In genomic region chr16:10961231-10961630, GRCh38 we compare ENCODE assay signal across 12 cellular contexts. TPM values are rescaled to one million over a fixed set of nuclear protein-coding genes. Genes with fewer than 3 reads are reported as not detected.
DNase-seq lines count a peak whose midpoint lies in the region; ATAC-seq and TF ChIP-seq lines count a peak whose summit lies in the region.
"Had no signal": no experiment of that assay in that cellular context is flagged by ENCODE, and none has a peak within 500 bp of the region (broad histone marks: within the 10 kb centered on the region; RNA-seq: fewer than 3 reads in every experiment).

No MANE protein-coding gene starts in this region.

- CTCF ChIA-PET in T-cell (lab: Charles Lee): interaction anchor here (0.6 to 2.5 kb wide), 3 partner anchors 10 to 160 kb away, joined by 3 to 7 read pairs (median 4); no protein-coding TSS in a partner anchor

- DNase-seq in HFF-Myc (ENCODE audit: extremely low read depth, low read depth) (peak; percentile 40), adipocyte (ENCODE audit: low read depth) (peak; percentile 89), left cardiac atrium (no peak), T-cell (no peak), COLO829 (ENCODE audit: low spot score) (no peak)
- no peak for DNase-seq in stimulated activated effector memory CD8-positive, alpha-beta T cell treated with anti-CD3 and anti-CD28 coated beads, Interleukin-12 subunit alpha, Interleukin-12 subunit beta, amount 100 ng/mL, for 72 hours (ENCODE audit: low spot score in 2 of 2)
- DNase-seq: activated naive CD4-positive, alpha-beta T cell treated with Interleukin-2 at 50 U/mL for 16 hours; glutamatergic neuron; NCI-H82 had no signal

- H3K4me1 ChIP-seq in adipocyte (ENCODE audit: control insufficient read depth, insufficient read depth, low read length): peaks cover 21% of the 10 kb centered on the region
- H3K4me1 ChIP-seq: neural progenitor cell had no signal

- H3K27me3 ChIP-seq in adipocyte (replicated peaks; ENCODE audit: control insufficient read depth, insufficient read depth, low read length): no peaks in the 10 kb centered on the region
- H3K27me3 ChIP-seq: neural progenitor cell had no signal

- peaks cover 55% of the 10 kb centered on the region for H3K36me3 Mint-ChIP-seq in stimulated activated effector memory CD8-positive, alpha-beta T cell treated with anti-CD3 and anti-CD28 coated beads, Interleukin-12 subunit alpha, Interleukin-12 subunit beta, amount 100 ng/mL, for 72 hours
- H3K36me3 Mint-ChIP-seq in T-cell: peaks cover 38% of the 10 kb centered on the region
- H3K36me3 Mint-ChIP-seq: neural progenitor cell had no signal

- H3K9ac ChIP-seq in adipocyte (ENCODE audit: low read length): no peak overlapping the region
- H3K9ac ChIP-seq: neural progenitor cell had no signal

- H3K9me3 Mint-ChIP-seq in stimulated activated effector memory CD8-positive, alpha-beta T cell treated with anti-CD3 and anti-CD28 coated beads, Interleukin-12 subunit alpha, Interleukin-12 subunit beta, amount 100 ng/mL, for 72 hours: peaks cover 4% of the 10 kb centered on the region
- H3K9me3 Mint-ChIP-seq in T-cell: no peaks in the 10 kb centered on the region
- H3K9me3 Mint-ChIP-seq: neural progenitor cell had no signal

- H3K4me1 Mint-ChIP-seq in stimulated activated effector memory CD8-positive, alpha-beta T cell treated with anti-CD3 and anti-CD28 coated beads, Interleukin-12 subunit alpha, Interleukin-12 subunit beta, amount 100 ng/mL, for 72 hours: peaks cover 56% of the 10 kb centered on the region
- peaks cover 38 to 60% (median 47%) of the 10 kb centered on the region in 3 donors for H3K4me1 Mint-ChIP-seq in T-cell

- H3K9me3 ChIP-seq in adipocyte (ENCODE audit: control insufficient read depth, low read length): no peaks in the 10 kb centered on the region

- H3K4me3 Mint-ChIP-seq in stimulated activated effector memory CD8-positive, alpha-beta T cell treated with anti-CD3 and anti-CD28 coated beads, Interleukin-12 subunit alpha, Interleukin-12 subunit beta, amount 100 ng/mL, for 72 hours: no peak overlapping the region
- H3K4me3 Mint-ChIP-seq in T-cell: no peak overlapping the region
- H3K4me3 Mint-ChIP-seq: neural progenitor cell had no signal

- POLR2A ChIA-PET in T-cell (lab: Charles Lee): no interaction called here

- no peak for TF ChIP-seq CTCF in HFF-Myc (IDR thresholded peaks at IDR 0.05; ENCODE audit: low read depth, low read length, missing control alignments)

- intact Hi-C loops in left cardiac atrium (cut with DNase I): loop anchor here (10.0 kb wide), 2 partner anchors 144 to 394 kb away; no protein-coding TSS in a partner anchor

- ATAC-seq in left cardiac atrium (peak; percentile 55 to 88), T-cell (replicated peaks in 1 of 4) (no peak), HG03159 (IDR thresholded peaks at IDR 0.05; ENCODE audit: unreplicated experiment) (no peak), GM21515 (IDR thresholded peaks at IDR 0.05; ENCODE audit: unreplicated experiment) (no peak)
- no peak for ATAC-seq in stimulated activated effector memory CD8-positive, alpha-beta T cell treated with anti-CD3 and anti-CD28 coated beads, Interleukin-12 subunit alpha, Interleukin-12 subunit beta, amount 100 ng/mL, for 72 hours

- H3K27me3 Mint-ChIP-seq in T-cell: no peaks in the 10 kb centered on the region

- H3K4me3 ChIP-seq in HFF-Myc (replicated peaks; ENCODE audit: low read depth, low read length) (no peak overlapping the region), adipocyte (ENCODE audit: low read length) (no peak overlapping the region)
- H3K4me3 ChIP-seq: neural progenitor cell had no signal

- H3K36me3 ChIP-seq in adipocyte (ENCODE audit: control insufficient read depth, insufficient read depth, low read length, severe bottlenecking): peaks cover 29% of the 10 kb centered on the region
- H3K36me3 ChIP-seq: neural progenitor cell had no signal

- H3K27ac Mint-ChIP-seq in stimulated activated effector memory CD8-positive, alpha-beta T cell treated with anti-CD3 and anti-CD28 coated beads, Interleukin-12 subunit alpha, Interleukin-12 subunit beta, amount 100 ng/mL, for 72 hours: peak overlapping the region; percentile 35
- H3K27ac Mint-ChIP-seq in T-cell: no peak overlapping the region
- H3K27ac Mint-ChIP-seq: neural progenitor cell had no signal

RNA-seq across cellular contexts. Expression of gene CLEC16A, which starts 16.9 kb away (rescaled TPM):
- total RNA-seq in left cardiac atrium: 10 to 100 TPM; 25.5 to 30.2 TPM
- total RNA-seq in T-cell: 10 to 100 TPM; 27.4 to 34.6 (median 28.7) TPM

RNA-seq across cellular contexts. Expression of gene DEXI, which starts 19.0 kb away (rescaled TPM):
- total RNA-seq in left cardiac atrium (10 to 100 TPM; 68.5 to 84.9 TPM), T-cell (10 to 100 TPM; 12.2 to 39.8 (median 34.1) TPM)

Comparison
In these comparisons a context has a peak if more than half of its experiments do, and no peak if none do; other contexts are left out.
1. DNase-seq: peak in HFF-Myc (single experiment) and adipocyte (single experiment); none in left cardiac atrium (single experiment), stimulated activated effector memory CD8-positive, alpha-beta T cell treated with anti-CD3 and anti-CD28 coated beads, Interleukin-12 subunit alpha, Interleukin-12 subunit beta, amount 100 ng/mL, for 72 hours (0 of 2), T-cell (0 of 34) and COLO829 (single experiment).
2. ATAC-seq: peak in left cardiac atrium (2 of 2); none in stimulated activated effector memory CD8-positive, alpha-beta T cell treated with anti-CD3 and anti-CD28 coated beads, Interleukin-12 subunit alpha, Interleukin-12 subunit beta, amount 100 ng/mL, for 72 hours (single experiment), T-cell (0 of 4), HG03159 (single experiment) and GM21515 (single experiment).